In the genomic region with DNA sequence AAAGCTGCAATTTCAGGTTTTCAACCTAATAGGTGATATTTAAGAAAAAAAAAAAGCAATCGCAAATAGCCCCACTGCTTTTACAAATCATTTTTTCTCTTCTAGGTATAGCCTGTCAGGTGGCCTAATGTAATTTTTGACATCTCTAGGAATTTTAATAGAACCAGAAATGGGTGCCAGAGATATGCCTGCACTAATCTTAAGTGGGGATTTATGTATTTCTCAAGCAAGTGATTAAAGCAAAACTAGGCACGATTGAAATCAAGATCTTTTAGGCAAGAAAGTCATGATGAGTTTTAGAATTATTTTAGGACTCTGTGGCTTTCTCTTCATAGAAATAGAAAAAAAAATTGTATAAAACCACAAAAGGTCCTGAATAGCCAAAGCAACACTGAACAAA, we compare ENCODE assay signal across 1 cellular context.
TF ChIP-seq lines count a peak whose summit lies in the region.

No MANE protein-coding gene starts in this region.

TF ChIP-seq in SK-N-SH, 30 proteins besides CTCF, POLR2A, EP300 and RAD21 (continued from another document):
- no peak for TF ChIP-seq FOSL2 (IDR thresholded peaks at IDR 0.05; ENCODE audit: borderline replicate concordance, low read depth)
- no peak for TF ChIP-seq NRF1 (IDR thresholded peaks at IDR 0.05; ENCODE audit: low read depth, low read length)
- TF ChIP-seq GATA2 (CRISPR knock-in tag; IDR thresholded peaks at IDR 0.05), result no peak
- TF ChIP-seq GABPA (IDR thresholded peaks at IDR 0.05; ENCODE audit: low read depth), result no peak
- TF ChIP-seq, protein P1, sequence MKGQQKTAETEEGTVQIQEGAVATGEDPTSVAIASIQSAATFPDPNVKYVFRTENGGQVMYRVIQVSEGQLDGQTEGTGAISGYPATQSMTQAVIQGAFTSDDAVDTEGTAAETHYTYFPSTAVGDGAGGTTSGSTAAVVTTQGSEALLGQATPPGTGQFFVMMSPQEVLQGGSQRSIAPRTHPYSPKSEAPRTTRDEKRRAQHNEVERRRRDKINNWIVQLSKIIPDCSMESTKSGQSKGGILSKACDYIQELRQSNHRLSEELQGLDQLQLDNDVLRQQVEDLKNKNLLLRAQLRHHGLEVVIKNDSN (IDR thresholded peaks at IDR 0.05; ENCODE audit: borderline replicate concordance, low read depth), result no peak
